In the genomic region with DNA sequence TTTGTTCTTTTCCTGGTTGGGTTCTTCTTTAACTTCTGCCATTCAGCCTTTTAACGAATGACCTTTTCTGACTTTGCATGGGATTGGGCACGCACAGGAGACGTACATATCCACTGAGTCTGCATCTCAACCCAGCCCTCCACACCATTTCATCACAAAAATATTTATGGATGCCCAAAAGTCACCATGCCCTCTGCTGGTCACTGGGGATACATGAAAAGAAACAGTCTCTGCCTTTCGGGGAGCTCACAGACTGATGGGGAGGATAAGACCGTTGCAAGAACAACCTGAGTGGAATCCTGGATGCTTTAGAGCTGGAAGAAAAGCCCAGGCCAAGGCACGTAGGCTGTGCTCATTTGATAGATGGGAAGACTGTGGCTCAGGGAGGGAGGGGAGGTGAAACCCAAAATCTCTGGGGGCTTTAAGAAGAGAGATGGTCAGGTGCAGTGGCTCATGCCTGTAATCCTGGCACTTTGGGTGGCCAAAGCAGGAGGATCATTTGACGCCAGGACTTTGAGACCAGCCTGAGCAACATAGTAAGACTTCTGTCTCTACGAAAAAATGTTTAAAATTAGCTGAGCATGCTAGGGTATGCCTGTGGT, we compare ENCODE assay signal across 8 cellular contexts. TPM values are rescaled to one million over a fixed set of nuclear protein-coding genes. Genes with fewer than 3 reads are reported as not detected.
DNase-seq lines count a peak whose midpoint lies in the region; FAIRE-seq and TF ChIP-seq lines count a peak whose summit lies in the region.

No MANE protein-coding gene starts in this region.

- no peak overlapping the region for H3K9ac ChIP-seq in OCI-LY1 (ENCODE audit: low read length)
- H3K9ac ChIP-seq in liver (ENCODE audit: low read depth in 1 of 2, low read length in 2 of 2), result no peak overlapping the region

- no peak for DNase-seq in GM19239 (ENCODE audit: insufficient read length, low spot score)
- peak; percentile 62 for DNase-seq in bronchial epithelial cell (ENCODE audit: low read depth)
- DNase-seq in urothelium cell line (ENCODE audit: low spot score), result peak; percentile 72
- no peak for DNase-seq in KG1 (lab: John Stamatoyannopoulos, UW)
- DNase-seq in epidermal melanocyte (ENCODE audit: insufficient read length, low spot score), result no peak

- 25% methylated on average over 8 of the region's 8 CpGs for WGBS in liver

- H3K27me3 ChIP-seq in OCI-LY1 (ENCODE audit: insufficient read depth, low read length), result no peaks in the 10 kb centered on the region
- H3K27me3 ChIP-seq in bronchial epithelial cell (ENCODE audit: control insufficient read depth, insufficient read depth, low read length), result no peaks in the 10 kb centered on the region
- H3K27me3 ChIP-seq in liver (ENCODE audit: control insufficient read depth in 4 of 4, insufficient read depth in 4 of 4, low read length in 3 of 4), result no peaks in the 10 kb centered on the region

- H3K9me2 ChIP-seq in OCI-LY1 (ENCODE audit: low read depth, low read length), result no peaks in the 10 kb centered on the region

- H3K27ac ChIP-seq in C4-2B, result no peak overlapping the region
- H3K27ac ChIP-seq in OCI-LY1 (ENCODE audit: low read depth, low read length, poor library complexity, severe bottlenecking), result no peak overlapping the region
- H3K27ac ChIP-seq in liver (ENCODE audit: low read depth in 1 of 2, low read length in 2 of 2), result no peak overlapping the region

- H3K9me3 ChIP-seq in OCI-LY1 (ENCODE audit: low read length) (no peaks in the 10 kb centered on the region), liver (ENCODE audit: control insufficient read depth in 4 of 4, low read length in 3 of 4) (no peaks in the 10 kb centered on the region)

- no peaks in the 10 kb centered on the region for H3F3A ChIP-seq in OCI-LY1 (ENCODE audit: insufficient read depth, low read length)

- H3K36me3 ChIP-seq in OCI-LY1 (ENCODE audit: insufficient read depth, low read length), result no peaks in the 10 kb centered on the region
- no peaks in the 10 kb centered on the region for H3K36me3 ChIP-seq in bronchial epithelial cell (ENCODE audit: control insufficient read depth, insufficient read depth, low read length)
- no peaks in the 10 kb centered on the region for H3K36me3 ChIP-seq in liver (ENCODE audit: control insufficient read depth in 4 of 4, insufficient read depth in 3 of 4, low read depth in 1 of 4, low read length in 3 of 4)

- no peak overlapping the region for H3K4me2 ChIP-seq in OCI-LY1 (ENCODE audit: low read length)

- H3K4me1 ChIP-seq in OCI-LY1 (ENCODE audit: insufficient read depth, low read length, severe bottlenecking) (no peaks in the 10 kb centered on the region), liver (ENCODE audit: control insufficient read depth in 4 of 4, insufficient read depth in 4 of 4, low read length in 3 of 4) (peaks cover 0 to 5% (median 1%) of the 10 kb centered on the region in 4 donors)

- peak; percentile 81 to 89 for TF ChIP-seq RAD21 in liver (IDR thresholded peaks at IDR 0.05)

- H2AFZ ChIP-seq in OCI-LY1 (ENCODE audit: low read length), result no peak overlapping the region

- H3K4me3 ChIP-seq in OCI-LY1 (ENCODE audit: low read depth, low read length, poor library complexity, severe bottlenecking), result no peak overlapping the region
- H3K4me3 ChIP-seq in bronchial epithelial cell (ENCODE audit: low read depth, low read length), result no peak overlapping the region
- H3K4me3 ChIP-seq in liver (ENCODE audit: low read depth in 1 of 3, low read length in 3 of 3), result no peak overlapping the region

- no peaks in the 10 kb centered on the region for H3K79me2 ChIP-seq in OCI-LY1 (ENCODE audit: insufficient read depth, low read length)

- TF ChIP-seq CTCF in C4-2B (conservative IDR thresholded peaks at IDR 0.05) (peak; percentile 80), OCI-LY1 (IDR thresholded peaks at IDR 0.05; ENCODE audit: low read length) (peak; percentile 71), bronchial epithelial cell (IDR thresholded peaks at IDR 0.05; ENCODE audit: insufficient read depth, low read length, severe bottlenecking) (peak; percentile 66), liver (IDR thresholded peaks at IDR 0.05; ENCODE audit: low read depth, low read length, missing input control) (peak; percentile 76)

- H4K20me1 ChIP-seq in OCI-LY1 (ENCODE audit: insufficient read depth, low read length), result no peaks in the 10 kb centered on the region

- FAIRE-seq in GM19239 (lab: Jason Lieb, UNC) (peak; percentile 39), bronchial epithelial cell (lab: Jason Lieb, UNC) (no peak), urothelium cell line (lab: Jason Lieb, UNC) (peak; percentile 13)

TF ChIP-seq in liver, 16 proteins besides CTCF, POLR2A, EP300 and RAD21:
- TF ChIP-seq HNF4G (IDR thresholded peaks at IDR 0.05), result no peak
- TF ChIP-seq SP1 (IDR thresholded peaks at IDR 0.05), result no peak
- TF ChIP-seq HNF4A (conservative IDR thresholded peaks at IDR 0.05), result no peak
- TF ChIP-seq RXRA (IDR thresholded peaks at IDR 0.05), result no peak

RNA-seq across cellular contexts. Expression of gene MT2A, which starts 7.9 kb away (rescaled TPM):
- total RNA-seq in bronchial epithelial cell (10.0 and 34.0 TPM in 2 replicates), liver (100 to 1,000 TPM in 1 of 2 donors, 10 to 100 TPM in 1; 45.8 to 387 TPM)
- polyA plus RNA-seq in liver, result 1,000 to 10,000 TPM; 4,079 to 5,206 TPM

RNA-seq across cellular contexts. Expression of gene MT3, which starts 11.2 kb away (rescaled TPM):
- total RNA-seq in bronchial epithelial cell, result not detected in 2 replicates
- total RNA-seq in liver, result not detected
- polyA plus RNA-seq in liver, result not detected

RNA-seq across cellular contexts. Expression of gene MT1E, which starts 25.1 kb away (rescaled TPM):
- total RNA-seq in bronchial epithelial cell (60.8 and 90.5 TPM in 2 replicates), liver (1,000 to 10,000 TPM in 1 of 2 donors, 100 to 1,000 TPM in 1; 206 to 1,831 TPM)
- polyA plus RNA-seq in liver, result 1,000 to 10,000 TPM in 1 of 2 donors, 100 to 1,000 TPM in 1; 336 to 1,280 TPM

RNA-seq across cellular contexts. Expression of gene MT1M, which starts 32.0 kb away (rescaled TPM):
- 0.26 TPM in 1 of 2 replicates, not detected in the other for total RNA-seq in bronchial epithelial cell
- 100 to 1,000 TPM in 1 of 2 donors, 10 to 100 TPM in 1; 20.4 to 159 TPM for total RNA-seq in liver
- polyA plus RNA-seq in liver, result 100 to 1,000 TPM; 229 to 343 TPM

RNA-seq across cellular contexts. Expression of gene MT4, which starts 35.6 kb away (rescaled TPM):
- total RNA-seq in bronchial epithelial cell (not detected in 2 replicates), liver (not detected)
- polyA plus RNA-seq in liver, result not detected

Comparison
In these comparisons a context has a peak if more than half of its experiments do, and no peak if none do; other contexts are left out.
1. DNase-seq: peak in bronchial epithelial cell (single experiment) and urothelium cell line (single experiment); none in GM19239 (single experiment), KG1 (single experiment) and epidermal melanocyte (single experiment).
2. Peak in every context shown above with its lines, with median percentiles within 50 percentile points of each other: CTCF ChIP-seq.